15 cellular contexts compared by ENCODE assay signal in the genomic region with DNA sequence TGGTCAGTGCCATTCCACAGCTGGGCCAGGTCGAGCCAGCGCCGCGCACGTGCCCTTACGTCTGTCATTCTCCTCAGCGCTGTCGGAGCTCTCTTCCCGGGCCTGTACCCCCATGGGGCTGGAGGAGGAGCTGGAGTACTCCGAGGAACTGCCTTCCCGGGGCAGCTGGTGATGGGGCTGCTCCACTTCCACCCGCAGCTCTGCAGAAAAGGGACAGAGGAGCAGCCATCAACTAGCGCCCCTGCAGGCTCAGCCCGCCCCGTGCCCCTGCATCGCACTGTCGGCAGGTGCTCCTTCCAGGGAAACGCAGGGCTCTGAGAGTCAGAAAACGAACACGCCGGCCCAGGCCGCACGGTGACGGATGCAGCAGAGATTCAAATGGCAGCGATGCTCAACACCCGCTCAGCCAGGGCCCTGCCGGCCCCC. TPM values are rescaled to one million over a fixed set of nuclear protein-coding genes. Genes with fewer than 3 reads are reported as not detected.
DNase-seq lines count a peak whose midpoint lies in the region; ATAC-seq and TF ChIP-seq lines count a peak whose summit lies in the region.
"Had no signal": no experiment of that assay in that cellular context is flagged by ENCODE, and none has a peak within 500 bp of the region (broad histone marks: within the 10 kb centered on the region; RNA-seq: fewer than 3 reads in every experiment).

No MANE protein-coding gene starts in this region.

- no peak for TF ChIP-seq CTCF in left ventricle myocardium inferior (IDR thresholded peaks at IDR 0.05; ENCODE audit: borderline replicate concordance)
- no peak for TF ChIP-seq CTCF in right atrium auricular region (IDR thresholded peaks at IDR 0.05)
- TF ChIP-seq CTCF in glutamatergic neuron (IDR thresholded peaks at IDR 0.05; ENCODE audit: partially characterized antibody, unreplicated experiment) = no peak
- no peak for TF ChIP-seq CTCF in sigmoid colon (IDR thresholded peaks at IDR 0.05)

- H3K9me3 ChIP-seq in left ventricle myocardium inferior (replicated peaks) (no peaks in the 10 kb centered on the region), right atrium auricular region (no peaks in the 10 kb centered on the region), sigmoid colon (no peaks in the 10 kb centered on the region)
- H3K9me3 ChIP-seq: BLaER1, Caco-2 had no signal

- DNase-seq in left ventricle myocardium inferior (peak; percentile 11), right atrium auricular region (ENCODE audit: low spot score) (no peak), glutamatergic neuron (no peak), sigmoid colon (peak; percentile 61), OCI-M1 (lab: John Stamatoyannopoulos, UW) (no peak)
- DNase-seq: 8988T; AML-193; Caco-2; CD8-positive, alpha-beta memory T cell; DND-41; GF-D8; H7 had no signal

- H3K27me3 ChIP-seq in left ventricle myocardium inferior (ENCODE audit: low read depth) (no peaks in the 10 kb centered on the region), right atrium auricular region (no peaks in the 10 kb centered on the region), sigmoid colon (no peaks in the 10 kb centered on the region)
- H3K27me3 ChIP-seq: BLaER1 had no signal

- TF ChIP-seq POLR2A in sigmoid colon (IDR thresholded peaks at IDR 0.05) = no peak

- no peak overlapping the region for H3K4me3 Mint-ChIP-seq in glutamatergic neuron (ENCODE audit: unreplicated experiment)
- H3K4me3 Mint-ChIP-seq: CD8-positive, alpha-beta memory T cell had no signal

- peak overlapping the region; percentile 50 for H3K27ac Mint-ChIP-seq in glutamatergic neuron (ENCODE audit: unreplicated experiment)

- H3K4me3 ChIP-seq in left ventricle myocardium inferior (no peak overlapping the region), right atrium auricular region (no peak overlapping the region), sigmoid colon (no peak overlapping the region)
- H3K4me3 ChIP-seq: BLaER1 had no signal

- no peak for TF ChIP-seq EP300 in sigmoid colon (IDR thresholded peaks at IDR 0.05)

- peaks cover 8% of the 10 kb centered on the region for H3K9me3 Mint-ChIP-seq in glutamatergic neuron (ENCODE audit: unreplicated experiment)
- H3K9me3 Mint-ChIP-seq: CD8-positive, alpha-beta memory T cell had no signal

- H3K4me1 ChIP-seq in left ventricle myocardium inferior = peaks cover 6% of the 10 kb centered on the region
- no peaks in the 10 kb centered on the region for H3K4me1 ChIP-seq in right atrium auricular region
- H3K4me1 ChIP-seq in sigmoid colon = no peaks in the 10 kb centered on the region
- H3K4me1 ChIP-seq: BLaER1 had no signal

- 92 to 95% methylated on average over 27 of the region's 27 CpGs for WGBS in sigmoid colon, 2 donors

- H3K36me3 ChIP-seq in left ventricle myocardium inferior (peaks cover 82% of the 10 kb centered on the region), right atrium auricular region (peaks cover 91% of the 10 kb centered on the region), sigmoid colon (peaks cover 18 to 98% (median 35%) of the 10 kb centered on the region in 4 donors)

- H3K4me1 Mint-ChIP-seq in glutamatergic neuron (ENCODE audit: low read depth, unreplicated experiment) = peaks cover 5% of the 10 kb centered on the region
- H3K4me1 Mint-ChIP-seq: CD8-positive, alpha-beta memory T cell had no signal

- no peaks in the 10 kb centered on the region for H3K27me3 Mint-ChIP-seq in glutamatergic neuron (ENCODE audit: unreplicated experiment)

- intact Hi-C loops in left ventricle myocardium inferior (cut with micrococcal nuclease) = no loop called here
- intact Hi-C loops in sigmoid colon (cut with DNase I) = loop anchor here (10.0 kb wide), 1 partner anchor 132 kb away; no protein-coding TSS in a partner anchor

- ATAC-seq in GM19035 (IDR thresholded peaks at IDR 0.05; ENCODE audit: unreplicated experiment) (no peak), HG02571 (IDR thresholded peaks at IDR 0.05; ENCODE audit: unreplicated experiment) (no peak)

- H3K36me3 Mint-ChIP-seq in glutamatergic neuron (ENCODE audit: unreplicated experiment) = peaks cover 5% of the 10 kb centered on the region

- H3K27ac ChIP-seq in left ventricle myocardium inferior (replicated peaks) = no peak overlapping the region
- no peak overlapping the region for H3K27ac ChIP-seq in right atrium auricular region
- no peak overlapping the region for H3K27ac ChIP-seq in sigmoid colon
- H3K27ac ChIP-seq: BLaER1 had no signal

RNA-seq across cellular contexts. Expression of a gene that starts 20.9 kb away (rescaled TPM):
- total RNA-seq in left ventricle myocardium inferior (131 TPM), right atrium auricular region (10 to 100 TPM; 57.5 to 83.0 TPM), glutamatergic neuron (ENCODE audit: unreplicated experiment) (297 TPM), sigmoid colon (10 to 100 TPM; 50.0 to 62.6 (median 62.2) TPM)
- 100 to 1,000 TPM in 1 of 3 donors, 10 to 100 TPM in 2; 48.0 to 137 (median 76.3) TPM for polyA plus RNA-seq in sigmoid colon

RNA-seq across cellular contexts. Expression of a gene that starts 29.4 kb away (rescaled TPM):
- total RNA-seq in left ventricle myocardium inferior = 74.5 TPM
- total RNA-seq in right atrium auricular region = 10 to 100 TPM; 39.3 to 53.1 TPM
- 66.7 TPM for total RNA-seq in glutamatergic neuron (ENCODE audit: unreplicated experiment)
- total RNA-seq in sigmoid colon = 100 to 1,000 TPM in 2 of 4 donors, 10 to 100 TPM in 2; 86.7 to 120 (median 98.4) TPM
- polyA plus RNA-seq in sigmoid colon = 10 to 100 TPM; 15.0 to 40.0 (median 16.2) TPM

Comparison
In these comparisons a context has a peak if more than half of its experiments do, and no peak if none do; other contexts are left out.
1. DNase-seq: peak in left ventricle myocardium inferior (single experiment) and sigmoid colon (single experiment); none in right atrium auricular region (single experiment), glutamatergic neuron (single experiment) and OCI-M1 (single experiment).